9 cellular contexts compared by ENCODE assay signal in the genomic region with DNA sequence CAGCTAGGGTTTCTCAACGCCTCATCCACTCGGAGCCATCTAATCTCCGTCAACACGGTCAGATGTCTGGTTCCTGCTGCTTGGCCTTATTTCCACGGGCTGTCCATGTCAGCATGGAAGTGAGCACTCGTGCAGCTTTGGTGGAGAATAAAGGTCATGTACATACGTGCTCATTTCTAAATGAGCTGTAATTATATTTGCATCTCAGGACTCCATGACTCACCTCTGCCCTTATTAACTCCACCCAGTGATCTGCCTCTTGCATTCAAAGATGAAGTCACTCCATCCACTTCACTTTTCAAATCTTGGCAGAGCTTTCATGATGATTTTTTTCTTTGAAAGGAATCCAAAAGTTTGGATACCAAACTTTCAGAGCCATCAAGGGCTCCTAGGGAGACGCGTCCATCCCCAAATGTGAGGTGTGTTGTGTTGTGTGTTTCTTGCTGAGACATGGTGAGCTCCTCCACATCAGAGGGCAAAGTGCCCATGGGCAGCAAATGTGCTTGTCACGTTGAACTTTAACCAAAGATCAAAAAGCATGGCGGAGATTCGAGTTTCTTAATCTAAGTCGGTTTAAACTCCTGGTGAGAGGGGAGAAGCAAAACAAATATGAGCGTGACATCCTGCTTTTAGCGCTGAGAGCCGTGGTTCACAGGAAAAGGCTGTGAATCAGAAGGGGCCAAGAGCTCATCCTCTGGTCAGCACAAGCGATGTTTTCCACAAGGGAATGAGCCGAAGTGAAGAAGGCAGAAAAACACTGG.
DNase-seq lines count a peak whose midpoint lies in the region; ATAC-seq and TF ChIP-seq lines count a peak whose summit lies in the region.
"Had no signal": no experiment of that assay in that cellular context is flagged by ENCODE, and none has a peak within 500 bp of the region (broad histone marks: within the 10 kb centered on the region; RNA-seq: fewer than 3 reads in every experiment).

No MANE protein-coding gene starts in this region.

- peaks cover 19% of the 10 kb centered on the region for H3K27me3 Mint-ChIP-seq in activated T-cell treated with anti-CD3 and anti-CD28 coated beads, Interleukin-2, amount 50 U/mL, for 24 hours
- no peaks in the 10 kb centered on the region for H3K27me3 Mint-ChIP-seq in activated T-cell treated with anti-CD3 and anti-CD28 coated beads, Interleukin-2, amount 50 U/mL, for 4 hours (ENCODE audit: low read depth)
- H3K27me3 Mint-ChIP-seq in nephron progenitor cell (ENCODE audit: low read depth, poor library complexity) = no peaks in the 10 kb centered on the region

- no peak overlapping the region for H3K9ac ChIP-seq in stomach smooth muscle (ENCODE audit: low read length in 2 of 2)

- H3K4me3 ChIP-seq in stomach smooth muscle (ENCODE audit: low read length in 2 of 2) = peak overlapping the region in 1 of 2 donors; percentile 15

- peaks cover 10% of the 10 kb centered on the region for H3K4me1 ChIP-seq in stomach smooth muscle (ENCODE audit: control insufficient read depth, insufficient read depth, low read length)

- no peaks in the 10 kb centered on the region for H3K9me3 ChIP-seq in stomach smooth muscle (ENCODE audit: control insufficient read depth in 2 of 2, low read length in 2 of 2)

- H3K36me3 Mint-ChIP-seq in activated T-cell treated with anti-CD3 and anti-CD28 coated beads, Interleukin-2, amount 50 U/mL, for 24 hours (ENCODE audit: low read depth) = no peaks in the 10 kb centered on the region
- no peaks in the 10 kb centered on the region for H3K36me3 Mint-ChIP-seq in activated T-cell treated with anti-CD3 and anti-CD28 coated beads, Interleukin-2, amount 50 U/mL, for 4 hours (ENCODE audit: insufficient read depth)
- no peaks in the 10 kb centered on the region for H3K36me3 Mint-ChIP-seq in nephron progenitor cell (ENCODE audit: low read depth)

- no peaks in the 10 kb centered on the region for H3K27me3 ChIP-seq in stomach smooth muscle (ENCODE audit: control insufficient read depth in 1 of 2, insufficient read depth in 2 of 2, low read length in 2 of 2)

- no peak for ATAC-seq in activated T-cell treated with anti-CD3 and anti-CD28 coated beads, Interleukin-2, amount 50 U/mL, for 4 hours
- no peak for ATAC-seq in HG03378 (IDR thresholded peaks at IDR 0.05; ENCODE audit: unreplicated experiment)

- no peaks in the 10 kb centered on the region for H3K36me3 ChIP-seq in stomach smooth muscle (ENCODE audit: control insufficient read depth in 2 of 2, insufficient read depth in 2 of 2, low read length in 2 of 2)

- H3K27ac Mint-ChIP-seq in activated T-cell treated with anti-CD3 and anti-CD28 coated beads, Interleukin-2, amount 50 U/mL, for 24 hours = peak overlapping the region; percentile 19
- no peak overlapping the region for H3K27ac Mint-ChIP-seq in nephron progenitor cell

- TF ChIP-seq CTCF in nephron progenitor cell (IDR thresholded peaks at IDR 0.05) = no peak

- H3K9me3 Mint-ChIP-seq in activated T-cell treated with anti-CD3 and anti-CD28 coated beads, Interleukin-2, amount 50 U/mL, for 24 hours = no peaks in the 10 kb centered on the region
- H3K9me3 Mint-ChIP-seq in activated T-cell treated with anti-CD3 and anti-CD28 coated beads, Interleukin-2, amount 50 U/mL, for 4 hours = peaks cover 3% of the 10 kb centered on the region
- no peaks in the 10 kb centered on the region for H3K9me3 Mint-ChIP-seq in nephron progenitor cell

- DNase-seq in activated T-cell treated with anti-CD3 and anti-CD28 coated beads, Interleukin-2, amount 50 U/mL, for 24 hours = no peak
- no peak for DNase-seq in activated T-cell treated with anti-CD3 and anti-CD28 coated beads, Interleukin-2, amount 50 U/mL, for 4 hours
- peak; percentile 35 for DNase-seq in RKO (ENCODE audit: low spot score)
- peak; percentile 50 for DNase-seq in foreskin melanocyte
- DNase-seq in NCI-H345 treated with DMSO at 0.1 percent for 48 hours (lab: John Stamatoyannopoulos, UW; ENCODE audit: unreplicated experiment) = no peak
- no peak for DNase-seq in nephron progenitor cell

- H3K4me1 Mint-ChIP-seq in activated T-cell treated with anti-CD3 and anti-CD28 coated beads, Interleukin-2, amount 50 U/mL, for 24 hours (ENCODE audit: low read depth) = peaks cover 58% of the 10 kb centered on the region
- H3K4me1 Mint-ChIP-seq in activated T-cell treated with anti-CD3 and anti-CD28 coated beads, Interleukin-2, amount 50 U/mL, for 4 hours (ENCODE audit: low read depth) = peaks cover 37% of the 10 kb centered on the region
- H3K4me1 Mint-ChIP-seq in nephron progenitor cell = peaks cover 50% of the 10 kb centered on the region

- H3K27ac ChIP-seq in stomach smooth muscle (ENCODE audit: low read length) = peak overlapping the region; percentile 18
- H3K27ac ChIP-seq: C4-2B had no signal

- H3K4me3 Mint-ChIP-seq in activated T-cell treated with anti-CD3 and anti-CD28 coated beads, Interleukin-2, amount 50 U/mL, for 24 hours = no peak overlapping the region
- H3K4me3 Mint-ChIP-seq in activated T-cell treated with anti-CD3 and anti-CD28 coated beads, Interleukin-2, amount 50 U/mL, for 4 hours = no peak overlapping the region
- no peak overlapping the region for H3K4me3 Mint-ChIP-seq in nephron progenitor cell

Comparison
In these comparisons a context has a peak if more than half of its experiments do, and no peak if none do; other contexts are left out.
1. DNase-seq: peak in RKO (single experiment) and foreskin melanocyte (single experiment); none in activated T-cell treated with anti-CD3 and anti-CD28 coated beads, Interleukin-2, amount 50 U/mL, for 24 hours (single experiment), activated T-cell treated with anti-CD3 and anti-CD28 coated beads, Interleukin-2, amount 50 U/mL, for 4 hours (single experiment), NCI-H345 treated with DMSO at 0.1 percent for 48 hours (single experiment) and nephron progenitor cell (single experiment).